10 cellular contexts compared by ENCODE assay signal in genomic region chr11:102157219-102157618, GRCh38. TPM values are rescaled to one million over a fixed set of nuclear protein-coding genes. Genes with fewer than 3 reads are reported as not detected.
A peak's percentile ranks its signal among the peaks of the same experiment; 100 is the strongest.
DNase-seq lines count a peak whose midpoint lies in the region; ATAC-seq and TF ChIP-seq lines count a peak whose summit lies in the region.
"Had no signal": no experiment of that assay in that cellular context is flagged by ENCODE, and none has a peak within 500 bp of the region (broad histone marks: within the 10 kb centered on the region; RNA-seq: fewer than 3 reads in every experiment).

No MANE protein-coding gene starts in this region.

- no peak overlapping the region for H3K4me3 ChIP-seq in thoracic aorta

- no peaks in the 10 kb centered on the region for H3K27me3 Mint-ChIP-seq in chondrocyte (ENCODE audit: low read depth)

- H3K9me3 Mint-ChIP-seq in chondrocyte (ENCODE audit: low read depth), result no peaks in the 10 kb centered on the region
- H3K9me3 Mint-ChIP-seq: activated T-cell treated with anti-CD3 and anti-CD28 coated beads, Interleukin-2, amount 50 U/mL, for 24 hours; effector memory CD8-positive, alpha-beta T cell had no signal

- peaks cover 30 to 95% of the 10 kb centered on the region in 2 donors for H3K4me1 ChIP-seq in thoracic aorta (ENCODE audit: control insufficient read depth in 1 of 2, low read depth in 2 of 2)

- H3K36me3 Mint-ChIP-seq in chondrocyte (ENCODE audit: low read depth), result no peaks in the 10 kb centered on the region

- peaks cover 73% of the 10 kb centered on the region for H3K4me1 Mint-ChIP-seq in chondrocyte (ENCODE audit: low read depth)

- TF ChIP-seq CTCF in chondrocyte (IDR thresholded peaks at IDR 0.05) (no peak), thoracic aorta (IDR thresholded peaks at IDR 0.05) (no peak)

- no peak overlapping the region for H3K4me3 Mint-ChIP-seq in chondrocyte (ENCODE audit: unreplicated experiment)
- H3K4me3 Mint-ChIP-seq: activated T-cell treated with anti-CD3 and anti-CD28 coated beads, Interleukin-2, amount 50 U/mL, for 24 hours; effector memory CD8-positive, alpha-beta T cell had no signal

- ATAC-seq in left colon, result peak; percentile 99
- no peak for ATAC-seq in thoracic aorta (ENCODE audit: insufficient number of reproducible peaks, low FRiP score, low read depth)
- ATAC-seq in GM18517 (IDR thresholded peaks at IDR 0.05; ENCODE audit: unreplicated experiment), result no peak
- ATAC-seq: effector memory CD8-positive, alpha-beta T cell had no signal

- DNase-seq in LHCN-M2 (ENCODE audit: low read depth) (peak; percentile 55), chondrocyte (ENCODE audit: low spot score) (no peak), left colon (peak; percentile 65 to 74), thoracic aorta (ENCODE audit: low spot score) (no peak), SKM-1 (lab: John Stamatoyannopoulos, UW; ENCODE audit: unreplicated experiment) (no peak), ACHN (no peak), Ammon's horn (ENCODE audit: low spot score) (no peak)
- DNase-seq: activated T-cell treated with anti-CD3 and anti-CD28 coated beads, Interleukin-2, amount 50 U/mL, for 24 hours; effector memory CD8-positive, alpha-beta T cell had no signal

- intact Hi-C loops in left colon (cut with DNase I, micrococcal nuclease), result no loop called here

- peak overlapping the region; percentile 29 for H3K27ac Mint-ChIP-seq in chondrocyte (ENCODE audit: unreplicated experiment)
- H3K27ac Mint-ChIP-seq: activated T-cell treated with anti-CD3 and anti-CD28 coated beads, Interleukin-2, amount 50 U/mL, for 24 hours; effector memory CD8-positive, alpha-beta T cell had no signal

- H3K36me3 ChIP-seq in thoracic aorta, result no peaks in the 10 kb centered on the region

- peak overlapping the region; percentile 26 to 38 for H3K27ac ChIP-seq in thoracic aorta

- no peaks in the 10 kb centered on the region for H3K9me3 ChIP-seq in thoracic aorta

- no peaks in the 10 kb centered on the region for H3K27me3 ChIP-seq in thoracic aorta (replicated peaks; ENCODE audit: insufficient read depth)

- in situ Hi-C loops in ACHN (cut with HindIII; ENCODE audit: low pct_ligation_motif_present, low pct_unique_long_range_greater_than_20kb, low sequenced_read_pairs), result no loop called here

RNA-seq across cellular contexts. Expression of gene YAP1, which starts 47.0 kb away (rescaled TPM):
- 99.4 and 118 TPM in 2 replicates for total RNA-seq in LHCN-M2 (2014; rRNA removed)
- 45.9 TPM for polyA plus RNA-seq in LHCN-M2 (2012)
- total RNA-seq in chondrocyte, result 114 to 132 TPM (median 116 TPM) in 3 replicates
- 10 to 100 TPM; 46.2 to 49.1 TPM for total RNA-seq in left colon
- 100 to 1,000 TPM; 355 to 434 TPM for total RNA-seq in thoracic aorta

Comparison
In these comparisons a context has a peak if more than half of its experiments do, and no peak if none do; other contexts are left out.
1. DNase-seq: peak in LHCN-M2 (single experiment) and left colon (2 of 2); none in chondrocyte (single experiment), thoracic aorta (single experiment), SKM-1 (single experiment), ACHN (single experiment) and Ammon's horn (single experiment).